11 cellular contexts compared by ENCODE assay signal in the genomic region with DNA sequence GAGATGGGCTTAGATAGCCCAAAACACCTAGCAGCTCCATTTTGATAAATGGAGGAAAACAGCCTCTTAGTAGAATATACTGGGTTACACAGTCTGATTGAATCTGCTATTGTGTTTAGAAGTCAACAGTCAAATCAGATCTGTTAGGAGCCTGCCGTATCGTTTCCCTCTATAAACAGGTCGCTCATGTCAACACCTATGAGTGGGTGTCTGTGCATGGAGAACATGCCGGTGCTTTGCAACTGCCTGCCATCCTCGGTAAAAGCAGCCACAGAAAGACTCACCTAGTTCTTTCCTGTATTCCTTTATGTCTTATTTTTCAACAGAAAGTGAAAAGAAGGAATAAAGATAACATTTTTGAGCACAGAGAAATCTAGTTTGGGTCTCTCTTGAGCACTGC.
DNase-seq lines count a peak whose midpoint lies in the region; ATAC-seq and TF ChIP-seq lines count a peak whose summit lies in the region.
"Had no signal": no experiment of that assay in that cellular context is flagged by ENCODE, and none has a peak within 500 bp of the region (broad histone marks: within the 10 kb centered on the region; RNA-seq: fewer than 3 reads in every experiment).

No MANE protein-coding gene starts in this region.

- H3K27me3 Mint-ChIP-seq in activated naive CD8-positive, alpha-beta T cell = no peaks in the 10 kb centered on the region
- H3K27me3 Mint-ChIP-seq in memory B cell = no peaks in the 10 kb centered on the region

- no peaks in the 10 kb centered on the region for H3K9me3 ChIP-seq in vagina

- H3K4me3 ChIP-seq in vagina = no peak overlapping the region
- H3K4me3 ChIP-seq: coronary artery had no signal

- H3K36me3 Mint-ChIP-seq in activated naive CD8-positive, alpha-beta T cell = peaks cover 71% of the 10 kb centered on the region
- H3K36me3 Mint-ChIP-seq in memory B cell = peaks cover 62% of the 10 kb centered on the region

- H3K27me3 ChIP-seq in vagina = no peaks in the 10 kb centered on the region

- peak overlapping the region; percentile 67 for H3K27ac ChIP-seq in vagina
- H3K27ac ChIP-seq: coronary artery had no signal

- peaks cover 3 to 26% of the 10 kb centered on the region in 2 donors for H3K36me3 ChIP-seq in vagina

- ATAC-seq in Right ventricle myocardium inferior (peak; percentile 73), memory B cell (ENCODE audit: low read depth) (no peak), HG02588 (IDR thresholded peaks at IDR 0.05; ENCODE audit: unreplicated experiment) (no peak)

- no peak for DNase-seq in Right ventricle myocardium inferior (ENCODE audit: missing footprints)
- DNase-seq in cardiac septum (ENCODE audit: low spot score) = no peak
- DNase-seq in memory B cell (ENCODE audit: low spot score in 2 of 2) = no peak
- no peak for DNase-seq in vagina (ENCODE audit: extremely low spot score in 2 of 2)
- DNase-seq in SW 1271 (lab: John Stamatoyannopoulos, UW) = no peak
- no peak for DNase-seq in NCI-H1092 treated with DMSO at 0.1 percent for 48 hours (lab: John Stamatoyannopoulos, UW)
- DNase-seq: mesendoderm, NCI-H1092 had no signal

- intact Hi-C loops in Right ventricle myocardium inferior (cut with DNase I) (no loop called here), cardiac septum (cut with DNase I) (no loop called here), vagina (cut with DNase I) (no loop called here)

- peak overlapping the region; percentile 81 for H3K4me3 Mint-ChIP-seq in activated naive CD8-positive, alpha-beta T cell
- no peak overlapping the region for H3K4me3 Mint-ChIP-seq in memory B cell

- peaks cover 53% of the 10 kb centered on the region for H3K4me1 ChIP-seq in vagina

- peaks cover 95% of the 10 kb centered on the region for H3K4me1 Mint-ChIP-seq in activated naive CD8-positive, alpha-beta T cell (ENCODE audit: low read depth)
- H3K4me1 Mint-ChIP-seq in memory B cell = peaks cover 57% of the 10 kb centered on the region

- no peak for TF ChIP-seq CTCF in vagina (IDR thresholded peaks at IDR 0.05)

- H3K9me3 Mint-ChIP-seq in activated naive CD8-positive, alpha-beta T cell (ENCODE audit: low read depth) = no peaks in the 10 kb centered on the region
- no peaks in the 10 kb centered on the region for H3K9me3 Mint-ChIP-seq in memory B cell

- TF ChIP-seq POLR2A in vagina (IDR thresholded peaks at IDR 0.05) = no peak

- peak overlapping the region; percentile 99 for H3K27ac Mint-ChIP-seq in activated naive CD8-positive, alpha-beta T cell
- peak overlapping the region; percentile 83 for H3K27ac Mint-ChIP-seq in memory B cell
